ENCODE assay signal across 7 cellular contexts in genomic region chr11:67392182-67392715, GRCh38. TPM values are rescaled to one million over a fixed set of nuclear protein-coding genes. Genes with fewer than 3 reads are reported as not detected.
DNase-seq lines count a peak whose midpoint lies in the region; FAIRE-seq and TF ChIP-seq lines count a peak whose summit lies in the region.
"Had no signal": no experiment of that assay in that cellular context is flagged by ENCODE, and none has a peak within 500 bp of the region (broad histone marks: within the 10 kb centered on the region; RNA-seq: fewer than 3 reads in every experiment).

No MANE protein-coding gene starts in this region.

- DNase-seq in PC-9 (peak in 1 of 2 experiments; percentile 43), kidney (no peak), NCI-H1105 treated with DMSO at 0.1 percent for 48 hours (lab: John Stamatoyannopoulos, UW) (no peak), NCI-H2107 (lab: John Stamatoyannopoulos, UW) (no peak), COLO829 (ENCODE audit: low spot score) (no peak)

- no peaks in the 10 kb centered on the region for H3K27me3 ChIP-seq in PC-9 (ENCODE audit: insufficient read depth, low read depth)

- H2AFZ ChIP-seq in PC-9 = peak overlapping the region; percentile 91

- H4K20me1 ChIP-seq in PC-9 (ENCODE audit: insufficient read depth) = no peaks in the 10 kb centered on the region; the same call in 1 of the 2 replicates

- H3F3A ChIP-seq in PC-9 (ENCODE audit: insufficient read depth, low read depth) = peaks cover 31% of the 10 kb centered on the region

- no peaks in the 10 kb centered on the region for H3K9me2 ChIP-seq in PC-9 (ENCODE audit: insufficient read depth)

- BruUV-seq in PC-9 (replicated peaks; lab: Mats Ljungman, UMichigan) = no TSS peak

- peak overlapping the region; percentile 89 for H3K4me3 ChIP-seq in PC-9
- peak overlapping the region; percentile 63 to 80 for H3K4me3 ChIP-seq in kidney (ENCODE audit: low read length in 2 of 2)

- CTCF ChIA-PET in PC-9 (lab: Charles Lee) = interaction anchor here (0.6 to 1.4 kb wide), 3 partner anchors 10 to 46 kb away, joined by 3 to 28 read pairs (median 5); partner anchors contain the start of gene PPP1CA

- H3K4me1 ChIP-seq in ES-I3 (ENCODE audit: insufficient read depth, low read length) (peaks cover 14% of the 10 kb centered on the region), PC-9 (replicated peaks; ENCODE audit: insufficient read depth) (peaks cover 12% of the 10 kb centered on the region; the same call in 1 of the 2 replicates), kidney (ENCODE audit: control insufficient read depth in 1 of 2, insufficient read depth in 1 of 2, low read depth in 1 of 2, low read length in 2 of 2) (peaks cover 4 to 10% of the 10 kb centered on the region in 2 donors)

- H3K9ac ChIP-seq in ES-I3 (ENCODE audit: low read depth, low read length) (peak overlapping the region; percentile 56), kidney (ENCODE audit: low read length in 2 of 2) (peak overlapping the region in 1 of 2 donors; percentile 67)

- H3K36me3 ChIP-seq in ES-I3 (ENCODE audit: insufficient read depth, low read length) = 0 out of 2 replicates have a peak, but pooled peaks cover under 1% of the 10 kb centered on the region
- no peaks in the 10 kb centered on the region for H3K36me3 ChIP-seq in PC-9 (ENCODE audit: low read depth)
- H3K36me3 ChIP-seq in kidney (ENCODE audit: control insufficient read depth in 1 of 2, insufficient read depth in 2 of 2, low read length in 2 of 2) = peaks cover 0 to under 1% of the 10 kb centered on the region in 2 donors

- H3K9me3 ChIP-seq in ES-I3 (ENCODE audit: control insufficient read depth, insufficient read depth, low read length) (no peaks in the 10 kb centered on the region), PC-9 (ENCODE audit: insufficient read depth, low read depth) (no peaks in the 10 kb centered on the region), kidney (ENCODE audit: control insufficient read depth in 1 of 2, low read length in 2 of 2) (no peaks in the 10 kb centered on the region)

- TF ChIP-seq CTCF in PC-9 (conservative IDR thresholded peaks at IDR 0.05) (no peak), kidney (IDR thresholded peaks at IDR 0.05; ENCODE audit: borderline replicate concordance, extremely low read depth, insufficient read depth) (no peak)

- H3K27ac ChIP-seq in PC-9 (no peak overlapping the region), kidney (ENCODE audit: low read depth in 2 of 2, low read length in 2 of 2) (peak overlapping the region in 1 of 2 donors; percentile 71)

- intact Hi-C loops in PC-9 (cut with micrococcal nuclease; ENCODE audit: unreplicated experiment) = no loop called here
- intact Hi-C loops in kidney (cut with DNase I) = no loop called here

- POLR2A ChIA-PET in PC-9 (lab: Charles Lee; ENCODE audit: unreplicated experiment) = interaction anchor here (0.5 to 1.0 kb wide), 8 partner anchors 10 to 776 kb away, joined by 3 to 26 read pairs (median 4); partner anchors contain the start of genes PPP1CA and RBM14

- FAIRE-seq in kidney (lab: Jason Lieb, UNC) = no peak

- peaks cover 21% of the 10 kb centered on the region for H3K79me2 ChIP-seq in PC-9 (ENCODE audit: low read depth)

- peak overlapping the region; percentile 96 for H3K4me2 ChIP-seq in PC-9

RNA-seq across cellular contexts. Expression of gene RAD9A, which starts 0.5 kb away (rescaled TPM):
- 62.8 and 79.8 TPM in 2 replicates for total RNA-seq in PC-9 (2021)
- 17.8 TPM for total RNA-seq in kidney
- 16.4 TPM for polyA plus RNA-seq in kidney (ENCODE audit: insufficient read depth, low read depth, low replicate concordance)

RNA-seq across cellular contexts. Expression of gene PPP1CA, which starts 9.4 kb away (rescaled TPM):
- total RNA-seq in PC-9 (2021) (306 and 351 TPM in 2 replicates), kidney (155 TPM)
- 210 TPM for polyA plus RNA-seq in kidney (ENCODE audit: insufficient read depth, low read depth, low replicate concordance)

RNA-seq across cellular contexts. Expression of gene TBC1D10C, which starts 11.6 kb away (rescaled TPM):
- total RNA-seq in PC-9 (2021) (0.58 TPM in 1 of 2 replicates, not detected in the other), kidney (13.9 TPM)
- 1.7 TPM for polyA plus RNA-seq in kidney (ENCODE audit: insufficient read depth, low read depth, low replicate concordance)
- total RNA-seq: RPMI7951 had no signal

RNA-seq across cellular contexts. Expression of gene CLCF1, which starts 18.9 kb away (rescaled TPM):
- 15.9 and 17.0 TPM in 2 replicates for total RNA-seq in PC-9 (2021)
- 15.8 TPM for total RNA-seq in kidney
- polyA plus RNA-seq in kidney (ENCODE audit: insufficient read depth, low read depth, low replicate concordance) = 5.7 TPM

RNA-seq across cellular contexts. Expression of gene CARNS1, which starts 23.2 kb away (rescaled TPM):
- 0.15 and 0.35 TPM in 2 replicates for total RNA-seq in PC-9 (2021)
- total RNA-seq in kidney = 1.7 TPM
- polyA plus RNA-seq in kidney (ENCODE audit: insufficient read depth, low read depth, low replicate concordance) = 0.80 TPM
- total RNA-seq: RPMI7951 had no signal
